Comparison of ENCODE assay signal across 37 cellular contexts in genomic region chr6:2285510-2285909, GRCh38.
"Had no signal": no experiment of that assay in that cellular context is flagged by ENCODE, and none has a peak within 500 bp of the region (broad histone marks: within the 10 kb centered on the region; RNA-seq: fewer than 3 reads in every experiment).

No MANE protein-coding gene starts in this region.

- H3K27ac ChIP-seq: adrenal gland, body of pancreas, brain microvascular endothelial cell, breast epithelium, VCaP had no signal

- H3K4me1 Mint-ChIP-seq: activated B cell treated with CpG ODN at 0.5 μM for 24 hours; activated CD4-positive, alpha-beta T cell treated with anti-CD3 and anti-CD28 coated beads, Interleukin-2, amount 10 ng/mL, durations not matched to agents 24 days and 14 days; activated naive CD8-positive, alpha-beta T cell treated with anti-CD3 and anti-CD28 coated beads for 36 hours had no signal

- H3K36me3 ChIP-seq: adrenal gland, brain microvascular endothelial cell, breast epithelium had no signal

- H3K27me3 Mint-ChIP-seq: activated B cell treated with CpG ODN at 0.5 μM for 24 hours; activated CD4-positive, alpha-beta memory T cell treated with anti-CD3 and anti-CD28 coated beads for 36 hours; activated CD4-positive, alpha-beta T cell treated with anti-CD3 and anti-CD28 coated beads, Interleukin-2, amount 10 ng/mL, durations not matched to agents 24 days and 14 days; activated CD8-positive, alpha-beta T cell treated with anti-CD3 and anti-CD28 coated beads for 36 hours; activated naive CD8-positive, alpha-beta T cell treated with anti-CD3 and anti-CD28 coated beads for 36 hours; activated T-helper 17 cell treated with anti-CD3 and anti-CD28 coated beads, Interleukin-2, amount 50 U/mL, for 72 hours had no signal

- H3K9me3 ChIP-seq: adrenal gland, body of pancreas, breast epithelium had no signal

- ATAC-seq: activated CD8-positive, alpha-beta T cell treated with anti-CD3 and anti-CD28 coated beads for 36 hours; activated naive CD4-positive, alpha-beta T cell treated with anti-CD3 and anti-CD28 coated beads, Interleukin-2, amount 50 U/mL, for 72 hours; activated T-cell treated with anti-CD3 and anti-CD28 coated beads, Interleukin-2, amount 50 U/mL, for 4 hours; activated T-cell treated with anti-CD3 and anti-CD28 coated beads, Interleukin-2, amount 50 U/mL, for 72 hours; activated T-helper 17 cell treated with anti-CD3 and anti-CD28 coated beads, Interleukin-2, amount 50 U/mL, for 72 hours; body of pancreas had no signal

- H3K27me3 ChIP-seq: adrenal gland, body of pancreas, brain microvascular endothelial cell, breast epithelium had no signal

- H3K4me1 ChIP-seq: adrenal gland, body of pancreas, breast epithelium had no signal

- DNase-seq: activated B cell treated with CpG ODN at 0.5 μM for 24 hours; activated CD4-positive, alpha-beta memory T cell treated with anti-CD3 and anti-CD28 coated beads for 36 hours; activated CD4-positive, alpha-beta T cell treated with anti-CD3 and anti-CD28 coated beads for 4 hours; activated CD4-positive, alpha-beta T cell treated with anti-CD3 and anti-CD28 coated beads, Interleukin-2, amount 10 ng/mL, durations not matched to agents 24 days and 14 days; activated CD4-positive, alpha-beta T cell treated with anti-CD3 and anti-CD28 coated beads, Interleukin-2, amount 50 U/mL, for 1 hour; activated CD4-positive, alpha-beta T cell treated with anti-CD3 and anti-CD28 coated beads, Interleukin-2, amount 50 U/mL, for 4 hours; activated CD4-positive, CD25-positive, alpha-beta regulatory T cell treated with anti-CD3 and anti-CD28 coated beads, Interleukin-2, amount 50 U/mL, for 72 hours; activated CD8-positive, alpha-beta memory T cell treated with anti-CD3 and anti-CD28 coated beads, Interleukin-2, amount 50 U/mL, for 4 hours; activated CD8-positive, alpha-beta T cell treated with anti-CD3 and anti-CD28 coated beads for 36 hours; activated effector memory CD4-positive, alpha-beta T cell treated with anti-CD3 and anti-CD28 coated beads, Interleukin-2, amount 50 U/mL, for 16 hours; activated gamma-delta T cell treated with Interleukin-2 at 50 U/mL for 16 hours; activated naive CD4-positive, alpha-beta T cell; activated naive CD4-positive, alpha-beta T cell treated with anti-CD3 and anti-CD28 coated beads for 36 hours; activated naive CD4-positive, alpha-beta T cell treated with anti-CD3 and anti-CD28 coated beads, Interleukin-2, amount 50 U/mL, for 16 hours; activated naive CD8-positive, alpha-beta T cell treated with anti-CD3 and anti-CD28 coated beads for 36 hours; activated T-cell treated with anti-CD3 and anti-CD28 coated beads for 4 hours; activated T-cell treated with anti-CD3 and anti-CD28 coated beads, Interleukin-2, amount 50 U/mL, for 1 hour; activated T-cell treated with anti-CD3 and anti-CD28 coated beads, Interleukin-2, amount 50 U/mL, for 4 hours; activated T-cell treated with anti-CD3 and anti-CD28 coated beads, Interleukin-2, amount 50 U/mL, for 72 hours; adrenal gland; amniotic stem cell; aorta; body of pancreas; brain microvascular endothelial cell; central memory CD4-positive, alpha-beta T cell; T-helper 1 cell; T-helper 2 cell; T-helper 9 cell had no signal

- H3K27ac Mint-ChIP-seq: activated B cell treated with CpG ODN at 0.5 μM for 24 hours; activated CD4-positive, alpha-beta memory T cell treated with anti-CD3 and anti-CD28 coated beads for 36 hours; activated CD4-positive, alpha-beta T cell treated with anti-CD3 and anti-CD28 coated beads, Interleukin-2, amount 10 ng/mL, durations not matched to agents 24 days and 14 days; activated CD8-positive, alpha-beta T cell treated with anti-CD3 and anti-CD28 coated beads for 36 hours; activated naive CD4-positive, alpha-beta T cell treated with anti-CD3 and anti-CD28 coated beads for 36 hours; activated naive CD4-positive, alpha-beta T cell treated with anti-CD3 and anti-CD28 coated beads, Interleukin-2, amount 50 U/mL, for 72 hours; activated naive CD8-positive, alpha-beta T cell treated with anti-CD3 and anti-CD28 coated beads for 36 hours; activated T-helper 1 cell treated with anti-CD3 and anti-CD28 coated beads, Interleukin-12 subunit alpha, Interleukin-12 subunit beta, Interleukin-2, Interleukin-4 antibody, amounts not matched to agents 30 ng/mL and 10 ng/mL and 1 ng/mL, durations not matched to agents 14 hours and 24 hours and 36 hours; activated T-helper 17 cell treated with anti-CD3 and anti-CD28 coated beads, Interleukin-2, amount 50 U/mL, for 72 hours; T-helper 1 cell treated with Interleukin-12 subunit alpha and Interleukin-12 subunit beta and Interleukin-4 antibody, amounts not matched to agents 30 μg/mL and 1 μg/mL, for 36 hours; T-helper 2 cell treated with Interferon-gamma antibody and Interleukin-4, amounts not matched to agents 5 μg/mL and 100 μg/mL, for 36 hours had no signal

- H3K4me3 Mint-ChIP-seq: activated B cell treated with CpG ODN at 0.5 μM for 24 hours; activated CD4-positive, alpha-beta memory T cell treated with anti-CD3 and anti-CD28 coated beads for 36 hours; activated CD4-positive, alpha-beta T cell treated with anti-CD3 and anti-CD28 coated beads, Interleukin-2, amount 10 ng/mL, durations not matched to agents 24 days and 14 days; activated CD8-positive, alpha-beta T cell treated with anti-CD3 and anti-CD28 coated beads for 36 hours; activated naive CD4-positive, alpha-beta T cell treated with anti-CD3 and anti-CD28 coated beads for 36 hours; activated naive CD8-positive, alpha-beta T cell treated with anti-CD3 and anti-CD28 coated beads for 36 hours; activated T-cell treated with anti-CD3 and anti-CD28 coated beads, Interleukin-2, amount 50 U/mL, for 4 hours; activated T-cell treated with anti-CD3 and anti-CD28 coated beads, Interleukin-2, amount 50 U/mL, for 72 hours; activated T-helper 1 cell treated with anti-CD3 and anti-CD28 coated beads, Interleukin-12 subunit alpha, Interleukin-12 subunit beta, Interleukin-2, Interleukin-4 antibody, amounts not matched to agents 30 ng/mL and 10 ng/mL and 1 ng/mL, durations not matched to agents 14 hours and 24 hours and 36 hours; activated T-helper 17 cell treated with anti-CD3 and anti-CD28 coated beads, Interleukin-2, amount 50 U/mL, for 72 hours; T-helper 1 cell treated with Interleukin-12 subunit alpha and Interleukin-12 subunit beta and Interleukin-4 antibody, amounts not matched to agents 30 μg/mL and 1 μg/mL, for 36 hours; T-helper 2 cell treated with Interferon-gamma antibody and Interleukin-4, amounts not matched to agents 5 μg/mL and 100 μg/mL, for 36 hours had no signal

- H3K4me3 ChIP-seq: adrenal gland, body of pancreas, breast epithelium had no signal

- FAIRE-seq: astrocyte, TTC549 had no signal
